In the genomic region with DNA sequence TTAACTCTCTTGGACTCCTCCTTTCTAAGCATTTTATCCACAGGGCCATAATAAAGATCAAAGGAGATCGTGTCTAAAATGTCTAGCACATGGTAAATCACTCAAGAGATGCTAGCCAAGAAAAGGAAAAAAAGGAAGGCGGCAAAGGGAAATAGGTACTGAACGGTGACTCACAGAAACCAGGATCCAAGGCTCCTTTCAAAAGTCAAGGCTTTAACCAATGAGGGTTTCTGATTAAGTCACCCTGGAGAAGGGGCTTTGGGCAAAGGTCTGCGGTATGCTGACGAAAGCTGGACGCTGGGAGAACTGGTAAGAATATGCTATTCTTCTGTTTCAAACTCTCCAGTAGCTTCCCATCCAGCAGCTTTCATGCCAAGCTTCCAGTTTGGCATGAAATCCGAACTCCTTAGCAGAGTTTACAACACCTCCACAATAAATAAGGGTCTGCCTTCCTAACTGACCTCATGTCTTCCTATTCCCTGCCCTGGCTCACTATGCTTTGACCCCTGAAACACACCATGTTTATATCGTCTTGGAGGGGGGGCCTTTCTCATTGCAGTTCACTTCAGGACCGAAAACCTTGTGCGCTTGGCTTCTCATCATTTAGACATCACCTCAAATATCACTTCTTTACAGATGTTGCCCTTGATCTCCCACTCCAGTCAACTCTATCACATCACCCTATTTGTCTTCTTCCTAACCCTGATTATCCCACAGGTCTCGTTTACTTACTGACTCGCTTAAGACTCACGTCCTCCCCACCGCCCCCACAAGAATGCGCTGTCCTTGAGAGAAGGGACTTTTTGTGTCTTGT, we compare ENCODE assay signal across 8 cellular contexts. TPM values are rescaled to one million over a fixed set of nuclear protein-coding genes. Genes with fewer than 3 reads are reported as not detected.
DNase-seq lines count a peak whose midpoint lies in the region; ATAC-seq and TF ChIP-seq lines count a peak whose summit lies in the region.

No MANE protein-coding gene starts in this region.

- intact Hi-C loops in Caco-2 (cut with micrococcal nuclease; ENCODE audit: unreplicated experiment) = loop anchor here (5.0 kb wide), 1 partner anchor 747 kb away; a partner anchor contains a TSS
- intact Hi-C loops in left ventricle myocardium superior (cut with micrococcal nuclease) = no loop called here
- intact Hi-C loops in gastrocnemius medialis (cut with DNase I; ENCODE audit: low total_unique reads) = no loop called here

- H3K27ac ChIP-seq in RWPE2 (ENCODE audit: poor library complexity, severe bottlenecking) (peak overlapping the region; percentile 81), gastrocnemius medialis (peak overlapping the region; percentile 80 to 91 (median 86))

- peaks cover 13% of the 10 kb centered on the region for H3K36me3 ChIP-seq in Caco-2 (ENCODE audit: control insufficient read depth, insufficient read depth, low read length)
- peaks cover 41% of the 10 kb centered on the region for H3K36me3 ChIP-seq in RWPE2 (ENCODE audit: low read depth)
- H3K36me3 ChIP-seq in gastrocnemius medialis = peaks cover 0 to 21% of the 10 kb centered on the region in 2 donors

- DNase-seq in Caco-2 = peak in 1 of 2 experiments; percentile 69
- no peak for DNase-seq in HFF-Myc (ENCODE audit: extremely low read depth, low read depth)
- DNase-seq in RWPE2 (ENCODE audit: low spot score) = no peak
- peak; percentile 68 for DNase-seq in activated naive CD8-positive, alpha-beta T cell treated with anti-CD3 and anti-CD28 coated beads for 36 hours
- no peak for DNase-seq in left ventricle myocardium superior
- no peak for DNase-seq in gastrocnemius medialis
- no peak for DNase-seq in mesenteric fat pad (ENCODE audit: low spot score)

- in situ Hi-C loops in gastrocnemius medialis (cut with MboI; ENCODE audit: low sequenced_read_pairs in 4 of 4) = loop anchor here in 1 of 4 donors (25.0 kb wide), 1 partner anchor 103 kb away; no protein-coding TSS in a partner anchor

- no peak for TF ChIP-seq CTCF in Caco-2 (IDR thresholded peaks at IDR 0.05; ENCODE audit: insufficient read depth in 1 of 2, low read depth in 1 of 2, low read length in 1 of 2, severe bottlenecking in 1 of 2, unreplicated experiment in 1 of 2)
- TF ChIP-seq CTCF in HFF-Myc (IDR thresholded peaks at IDR 0.05; ENCODE audit: low read depth, low read length, missing control alignments) = no peak
- TF ChIP-seq CTCF in RWPE2 (IDR thresholded peaks at IDR 0.05; ENCODE audit: poor library complexity, severe bottlenecking) = no peak
- no peak for TF ChIP-seq CTCF in gastrocnemius medialis (IDR thresholded peaks at IDR 0.05 in 4 of 5, conservative IDR thresholded peaks at IDR 0.05 in 1 of 5)

- H3K4me3 ChIP-seq in Caco-2 (ENCODE audit: low read depth, low read length) (peak overlapping the region; percentile 86), HFF-Myc (replicated peaks; ENCODE audit: low read depth, low read length) (peak overlapping the region; percentile 66), RWPE2 (ENCODE audit: severe bottlenecking) (peak overlapping the region; percentile 58), gastrocnemius medialis (peak overlapping the region; percentile 70 to 96 (median 82))

- POLR2A ChIA-PET in Caco-2 (lab: Charles Lee) = interaction anchor here (0.5 to 1.6 kb wide), 10 partner anchors 11 to 395 kb away, joined by 3 to 13 read pairs (median 4); a partner anchor contains a TSS

- no peaks in the 10 kb centered on the region for H3K9me3 ChIP-seq in Caco-2
- H3K9me3 ChIP-seq in RWPE2 (ENCODE audit: severe bottlenecking) = no peaks in the 10 kb centered on the region
- H3K9me3 ChIP-seq in gastrocnemius medialis = no peaks in the 10 kb centered on the region

- H3K9me3 Mint-ChIP-seq in Caco-2 (ENCODE audit: unreplicated experiment) = no peaks in the 10 kb centered on the region
- peaks cover 5% of the 10 kb centered on the region for H3K9me3 Mint-ChIP-seq in activated naive CD8-positive, alpha-beta T cell treated with anti-CD3 and anti-CD28 coated beads for 36 hours

- TSS peak; percentile 46 for BruUV-seq in Caco-2 (replicated peaks; lab: Mats Ljungman, UMichigan)

- CTCF ChIA-PET in Caco-2 (lab: Charles Lee) = interaction anchor here (0.6 to 2.7 kb wide), 7 partner anchors 10 to 335 kb away, joined by 3 to 10 read pairs (median 6); no protein-coding TSS in a partner anchor

- no peaks in the 10 kb centered on the region for H3K27me3 Mint-ChIP-seq in Caco-2 (ENCODE audit: insufficient read depth, unreplicated experiment)
- H3K27me3 Mint-ChIP-seq in activated naive CD8-positive, alpha-beta T cell treated with anti-CD3 and anti-CD28 coated beads for 36 hours = no peaks in the 10 kb centered on the region

- no peak for TF ChIP-seq POLR2A in gastrocnemius medialis (IDR thresholded peaks at IDR 0.05)

- peak overlapping the region; percentile 86 for H3K4me3 Mint-ChIP-seq in Caco-2 (ENCODE audit: unreplicated experiment)
- H3K4me3 Mint-ChIP-seq in activated naive CD8-positive, alpha-beta T cell treated with anti-CD3 and anti-CD28 coated beads for 36 hours = peak overlapping the region; percentile 98

- peaks cover 56% of the 10 kb centered on the region for H3K36me3 Mint-ChIP-seq in Caco-2 (ENCODE audit: insufficient read depth, unreplicated experiment)
- peaks cover 53% of the 10 kb centered on the region for H3K36me3 Mint-ChIP-seq in activated naive CD8-positive, alpha-beta T cell treated with anti-CD3 and anti-CD28 coated beads for 36 hours

- peak; percentile 55 for ATAC-seq in RWPE2 (ENCODE audit: low read depth)
- peak; percentile 38 for ATAC-seq in left ventricle myocardium superior
- ATAC-seq in gastrocnemius medialis = peak in 1 of 2 donors; percentile 43
- ATAC-seq in GM18519 (IDR thresholded peaks at IDR 0.05; ENCODE audit: low FRiP score, unreplicated experiment) = no peak

- peak overlapping the region; percentile 75 for H3K27ac Mint-ChIP-seq in Caco-2 (ENCODE audit: unreplicated experiment)
- peak overlapping the region; percentile 98 for H3K27ac Mint-ChIP-seq in activated naive CD8-positive, alpha-beta T cell treated with anti-CD3 and anti-CD28 coated beads for 36 hours

- no peaks in the 10 kb centered on the region for H3K27me3 ChIP-seq in Caco-2 (replicated peaks; ENCODE audit: control insufficient read depth, insufficient read depth, low read length)
- no peaks in the 10 kb centered on the region for H3K27me3 ChIP-seq in RWPE2 (ENCODE audit: insufficient read depth, poor library complexity, severe bottlenecking)
- H3K27me3 ChIP-seq in gastrocnemius medialis = no peaks in the 10 kb centered on the region

- H3K4me1 ChIP-seq in Caco-2 (peaks cover 64% of the 10 kb centered on the region), RWPE2 (ENCODE audit: insufficient read depth, poor library complexity, severe bottlenecking) (peaks cover 26% of the 10 kb centered on the region), gastrocnemius medialis (peaks cover 17 to 20% of the 10 kb centered on the region in 2 donors)

- H3K4me1 Mint-ChIP-seq in Caco-2 (ENCODE audit: low read depth, unreplicated experiment) = peaks cover 57% of the 10 kb centered on the region
- H3K4me1 Mint-ChIP-seq in activated naive CD8-positive, alpha-beta T cell treated with anti-CD3 and anti-CD28 coated beads for 36 hours = peaks cover 67% of the 10 kb centered on the region

RNA-seq across cellular contexts. Expression of a gene that starts 0.9 kb away (rescaled TPM):
- total RNA-seq in Caco-2 (2022) = 131 and 139 TPM in 2 replicates
- 10 to 100 TPM; 72.9 to 75.1 TPM for total RNA-seq in activated naive CD8-positive, alpha-beta T cell treated with anti-CD3 and anti-CD28 coated beads for 36 hours
- 9.6 TPM for total RNA-seq in left ventricle myocardium superior
- total RNA-seq in gastrocnemius medialis = 10 to 100 TPM in 3 of 4 donors, 1 to 10 TPM in 1; 9.8 to 19.2 (median 17.0) TPM
- 9.1 TPM for total RNA-seq in mesenteric fat pad

RNA-seq across cellular contexts. Expression of a gene that starts 7.0 kb away (rescaled TPM):
- 68.3 and 74.7 TPM in 2 replicates for total RNA-seq in Caco-2 (2022)
- 100 to 1,000 TPM; 180 to 198 TPM for total RNA-seq in activated naive CD8-positive, alpha-beta T cell treated with anti-CD3 and anti-CD28 coated beads for 36 hours
- total RNA-seq in left ventricle myocardium superior = 9.3 TPM
- total RNA-seq in gastrocnemius medialis = 1 to 10 TPM; 4.5 to 6.4 (median 5.5) TPM
- 34.4 TPM for total RNA-seq in mesenteric fat pad

RNA-seq across cellular contexts. Expression of a gene that starts 49.4 kb away (rescaled TPM):
- total RNA-seq in Caco-2 (2022) (242 and 255 TPM in 2 replicates), left ventricle myocardium superior (2.7 TPM), gastrocnemius medialis (1 to 10 TPM in 1 of 4 donors, under 1 TPM in 3; 0.22 to 3.8 (median 0.54) TPM), mesenteric fat pad (10.1 TPM)
- total RNA-seq in activated naive CD8-positive, alpha-beta T cell treated with anti-CD3 and anti-CD28 coated beads for 36 hours = 10 to 100 TPM; 75.3 to 79.3 TPM
